In the genomic region with DNA sequence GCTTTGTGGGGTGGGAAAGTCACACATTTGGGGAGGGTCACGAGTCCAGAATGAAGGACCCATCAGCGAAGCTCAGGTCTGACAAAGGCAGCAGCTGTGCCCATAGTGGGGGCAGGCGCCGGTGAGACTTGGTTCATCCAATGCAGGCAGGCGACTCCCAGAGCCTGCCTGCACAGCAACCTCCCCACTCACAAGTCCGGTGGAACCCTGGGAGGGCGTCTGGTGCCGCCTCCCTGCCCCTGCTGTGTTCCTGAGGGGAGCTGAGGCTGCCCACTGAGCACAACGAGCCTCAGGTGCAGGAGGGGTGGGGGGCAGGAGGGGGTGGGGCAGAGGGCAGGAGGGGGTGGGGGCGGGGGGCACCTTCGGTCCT, we compare ENCODE assay signal across 20 cellular contexts. TPM values are rescaled to one million over a fixed set of nuclear protein-coding genes. Genes with fewer than 3 reads are reported as not detected.
"Had no signal": no experiment of that assay in that cellular context is flagged by ENCODE, and none has a peak within 500 bp of the region (broad histone marks: within the 10 kb centered on the region; RNA-seq: fewer than 3 reads in every experiment).

No MANE protein-coding gene starts in this region.

- H3K4me3 Mint-ChIP-seq: dendritic cell treated with granulocyte-macrophage colony-stimulating factor and Interleukin-4, amounts not matched to agents 40 ng/mL and 50 ng/mL, for 4 days; effector memory CD8-positive, alpha-beta T cell; naive B cell; nephron; type B pancreatic cell had no signal

- H3K9me3 Mint-ChIP-seq: dendritic cell treated with granulocyte-macrophage colony-stimulating factor and Interleukin-4, amounts not matched to agents 40 ng/mL and 50 ng/mL, for 4 days; effector memory CD8-positive, alpha-beta T cell; nephron; type B pancreatic cell had no signal

- H3K4me1 ChIP-seq: esophagus muscularis mucosa, gastroesophageal sphincter, pancreas, prostate gland had no signal

- H3K9me3 ChIP-seq: esophagus muscularis mucosa, gastroesophageal sphincter, pancreas, prostate gland had no signal

- H3K27ac ChIP-seq: epithelial cell of prostate, esophagus muscularis mucosa, gastroesophageal sphincter, hepatocyte, pancreas, prostate gland had no signal

- H3K27me3 Mint-ChIP-seq: dendritic cell treated with granulocyte-macrophage colony-stimulating factor and Interleukin-4, amounts not matched to agents 40 ng/mL and 50 ng/mL, for 4 days; effector memory CD8-positive, alpha-beta T cell; naive B cell; type B pancreatic cell had no signal

- H3K4me3 ChIP-seq: esophagus muscularis mucosa, gastroesophageal sphincter, hepatocyte, pancreas, prostate gland had no signal

- H3K36me3 Mint-ChIP-seq: naive B cell, type B pancreatic cell had no signal

- H3K27me3 ChIP-seq: esophagus muscularis mucosa, gastroesophageal sphincter, hepatocyte, pancreas had no signal

- H3K27ac Mint-ChIP-seq: dendritic cell treated with granulocyte-macrophage colony-stimulating factor and Interleukin-4, amounts not matched to agents 40 ng/mL and 50 ng/mL, for 4 days; naive B cell; nephron; type B pancreatic cell had no signal

- ATAC-seq: effector memory CD8-positive, alpha-beta T cell; gastroesophageal sphincter; left lobe of liver; pancreas had no signal

- DNase-seq: effector memory CD8-positive, alpha-beta T cell; kidney glomerular epithelial cell; mesendoderm; naive B cell; occipital lobe; small intestine; stimulated activated CD4-positive, alpha-beta T cell treated with anti-CD3 and anti-CD28 coated beads, Interleukin-2, amount 100 ng/mL, for 48 hours; stimulated activated naive CD4-positive, alpha-beta T cell treated with Interleukin-2 at 50 U/mL for 16 hours had no signal

RNA-seq across cellular contexts. Expression of gene DOK7, which starts 55.4 kb away (rescaled TPM):
- total RNA-seq: fibroblast of villous mesenchyme, lung microvascular endothelial cell, occipital lobe had no signal
